ENCODE assay signal across 10 cellular contexts in the genomic region with DNA sequence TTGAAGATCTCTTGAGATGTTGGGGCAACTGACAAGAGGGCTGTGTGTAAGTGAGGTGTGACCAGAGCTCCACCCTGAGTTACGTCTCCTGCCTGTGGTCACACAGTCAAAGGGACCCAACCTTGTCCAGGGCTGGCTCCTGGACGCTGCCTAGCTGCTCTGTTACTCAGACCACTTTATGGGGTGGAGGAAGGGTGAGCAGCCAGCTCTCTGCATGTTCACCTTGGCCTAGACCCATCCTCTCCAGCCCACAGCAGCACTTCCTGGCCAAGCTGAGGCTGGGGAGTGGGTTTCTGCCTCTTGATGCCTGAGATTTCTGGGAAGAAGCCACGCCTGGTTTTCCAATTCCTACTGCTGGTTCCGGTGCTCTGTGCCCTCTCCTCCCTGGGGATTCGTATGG. TPM values are rescaled to one million over a fixed set of nuclear protein-coding genes. Genes with fewer than 3 reads are reported as not detected.
A peak's percentile ranks its signal among the peaks of the same experiment; 100 is the strongest.
DNase-seq lines count a peak whose midpoint lies in the region; ATAC-seq, FAIRE-seq and TF ChIP-seq lines count a peak whose summit lies in the region.
"Had no signal": no experiment of that assay in that cellular context is flagged by ENCODE, and none has a peak within 500 bp of the region (broad histone marks: within the 10 kb centered on the region; RNA-seq: fewer than 3 reads in every experiment).

No MANE protein-coding gene starts in this region.

- H3K4me3 ChIP-seq in keratinocyte (ENCODE audit: control insufficient read depth in 2 of 3, extremely low read depth in 1 of 3, insufficient read depth in 2 of 3, low read depth in 1 of 3, low read length in 3 of 3) = no peak overlapping the region
- no peak overlapping the region for H3K4me3 ChIP-seq in thyroid gland (replicated peaks in 1 of 3)
- no peak overlapping the region for H3K4me3 ChIP-seq in brain microvascular endothelial cell (ENCODE audit: low read depth, low read length)
- H3K4me3 ChIP-seq: right atrium auricular region had no signal

- H3K9me1 ChIP-seq in keratinocyte (ENCODE audit: control insufficient read depth, extremely low read depth, insufficient read depth, low read length) = peaks cover 21% of the 10 kb centered on the region

- peak overlapping the region; percentile 91 for H3K27ac Mint-ChIP-seq in activated CD8-positive, alpha-beta T cell treated with anti-CD3 and anti-CD28 coated beads for 36 hours

- H3K36me3 ChIP-seq in keratinocyte (ENCODE audit: control insufficient read depth in 2 of 2, extremely low read depth in 1 of 2, insufficient read depth in 2 of 2, low read length in 2 of 2) (peaks cover 50 to 84% of the 10 kb centered on the region in 2 experiments), thyroid gland (peaks cover 0 to 2% of the 10 kb centered on the region in 2 donors), brain microvascular endothelial cell (replicated peaks) (peaks cover 44% of the 10 kb centered on the region)
- H3K36me3 ChIP-seq: right atrium auricular region had no signal

- H3K27me3 ChIP-seq in keratinocyte (ENCODE audit: control insufficient read depth, extremely low read depth, insufficient read depth, low read length) (no peaks in the 10 kb centered on the region), thyroid gland (no peaks in the 10 kb centered on the region), brain microvascular endothelial cell (replicated peaks) (no peaks in the 10 kb centered on the region)
- H3K27me3 ChIP-seq: right atrium auricular region had no signal

- H3K79me2 ChIP-seq in keratinocyte (ENCODE audit: control insufficient read depth, insufficient read depth, low read length) = peaks cover 81% of the 10 kb centered on the region

- peak overlapping the region; percentile 26 for H3K4me3 Mint-ChIP-seq in activated T-cell treated with anti-CD3 and anti-CD28 coated beads, Interleukin-2, amount 50 U/mL, for 4 hours
- no peak overlapping the region for H3K4me3 Mint-ChIP-seq in activated CD8-positive, alpha-beta T cell treated with anti-CD3 and anti-CD28 coated beads for 36 hours

- POLR2A ChIA-PET in activated CD8-positive, alpha-beta T cell treated with anti-CD3 and anti-CD28 coated beads for 36 hours (lab: Charles Lee) = interaction anchor here (0.6 to 5.0 kb wide), 5 partner anchors 10 to 23 kb away, joined by 3 to 39 read pairs (median 6); no protein-coding TSS in a partner anchor

- TF ChIP-seq POLR2A in thyroid gland (IDR thresholded peaks at IDR 0.05) = no peak

- peak overlapping the region; percentile 96 for H3K27ac ChIP-seq in keratinocyte (ENCODE audit: control insufficient read depth, insufficient read depth, low read length)
- H3K27ac ChIP-seq in thyroid gland = no peak overlapping the region
- H3K27ac ChIP-seq in brain microvascular endothelial cell = no peak overlapping the region
- H3K27ac ChIP-seq: right atrium auricular region had no signal

- no peak overlapping the region for H2AFZ ChIP-seq in keratinocyte (ENCODE audit: control insufficient read depth, low read length)

- no peaks in the 10 kb centered on the region for H3K9me3 ChIP-seq in keratinocyte (ENCODE audit: control insufficient read depth, low read depth, low read length)
- H3K9me3 ChIP-seq in thyroid gland = no peaks in the 10 kb centered on the region
- H3K9me3 ChIP-seq: right atrium auricular region had no signal

- TF ChIP-seq CTCF in activated CD8-positive, alpha-beta T cell treated with anti-CD3 and anti-CD28 coated beads for 36 hours (IDR thresholded peaks at IDR 0.05) = no peak
- TF ChIP-seq CTCF in keratinocyte (optimal IDR thresholded peaks at IDR 0.05 in 1 of 3, IDR thresholded peaks at IDR 0.05 in 1 of 3, conservative IDR thresholded peaks at IDR 0.05 in 1 of 3; ENCODE audit: extremely low read depth in 1 of 3, insufficient read depth in 2 of 3, low read length in 3 of 3) (no peak), thyroid gland (IDR thresholded peaks at IDR 0.05) (no peak), brain microvascular endothelial cell (IDR thresholded peaks at IDR 0.05; ENCODE audit: low read depth, low read length, missing control alignments) (no peak)

- CTCF ChIA-PET in activated CD8-positive, alpha-beta T cell treated with anti-CD3 and anti-CD28 coated beads for 36 hours (lab: Charles Lee) = interaction anchor here (2.9 to 5.2 kb wide), 2 partner anchors 11 to 140 kb away, joined by 17 to 29 read pairs; no protein-coding TSS in a partner anchor

- H4K20me1 ChIP-seq in keratinocyte (ENCODE audit: control insufficient read depth, extremely low read depth, insufficient read depth, low read length) = peaks cover 34% of the 10 kb centered on the region

- no peak for ATAC-seq in activated T-cell treated with anti-CD3 and anti-CD28 coated beads, Interleukin-2, amount 50 U/mL, for 4 hours
- no peak for ATAC-seq in activated CD8-positive, alpha-beta T cell treated with anti-CD3 and anti-CD28 coated beads for 36 hours

- FAIRE-seq in keratinocyte (lab: Jason Lieb, UNC) = no peak

- WGBS in thyroid gland, 2 donors = 74 to 84% methylated on average over 5 of the region's 5 CpGs

- H3K4me1 Mint-ChIP-seq in activated T-cell treated with anti-CD3 and anti-CD28 coated beads, Interleukin-2, amount 50 U/mL, for 4 hours (ENCODE audit: low read depth) = peaks cover 92% of the 10 kb centered on the region
- H3K4me1 Mint-ChIP-seq in activated CD8-positive, alpha-beta T cell treated with anti-CD3 and anti-CD28 coated beads for 36 hours (ENCODE audit: low read depth) = peaks cover 92% of the 10 kb centered on the region

- H3K4me1 ChIP-seq in keratinocyte (ENCODE audit: control insufficient read depth, extremely low read depth, insufficient read depth, low read length) = peaks cover 84% of the 10 kb centered on the region
- peaks cover 33 to 52% of the 10 kb centered on the region in 2 donors for H3K4me1 ChIP-seq in thyroid gland

- intact Hi-C loops in activated CD8-positive, alpha-beta T cell treated with anti-CD3 and anti-CD28 coated beads for 36 hours (cut with micrococcal nuclease) = no loop called here
- intact Hi-C loops in thyroid gland (cut with DNase I) = no loop called here

- dilution Hi-C loops in keratinocyte (cut with MboI; ENCODE audit: extremely low pct_ligation_motif_present, low sequenced_read_pairs) = no loop called here

- H3K4me2 ChIP-seq in keratinocyte (ENCODE audit: control insufficient read depth, extremely low read depth, insufficient read depth, low read depth, low read length) = peak overlapping the region; percentile 0

- H3K9me3 Mint-ChIP-seq in activated T-cell treated with anti-CD3 and anti-CD28 coated beads, Interleukin-2, amount 50 U/mL, for 4 hours = no peaks in the 10 kb centered on the region
- no peaks in the 10 kb centered on the region for H3K9me3 Mint-ChIP-seq in activated CD8-positive, alpha-beta T cell treated with anti-CD3 and anti-CD28 coated beads for 36 hours

- in situ Hi-C loops in brain microvascular endothelial cell (cut with HindIII; ENCODE audit: low pct_ligation_motif_present, low sequenced_read_pairs) = no loop called here

- no peak overlapping the region for H3K9ac ChIP-seq in keratinocyte (ENCODE audit: control insufficient read depth, extremely low read depth, insufficient read depth, low read length)

- no peaks in the 10 kb centered on the region for H3K27me3 Mint-ChIP-seq in activated T-cell treated with anti-CD3 and anti-CD28 coated beads, Interleukin-2, amount 50 U/mL, for 4 hours (ENCODE audit: low read depth)
- no peaks in the 10 kb centered on the region for H3K27me3 Mint-ChIP-seq in activated CD8-positive, alpha-beta T cell treated with anti-CD3 and anti-CD28 coated beads for 36 hours

- peaks cover 40% of the 10 kb centered on the region for H3K36me3 Mint-ChIP-seq in activated T-cell treated with anti-CD3 and anti-CD28 coated beads, Interleukin-2, amount 50 U/mL, for 4 hours (ENCODE audit: insufficient read depth)
- H3K36me3 Mint-ChIP-seq in activated CD8-positive, alpha-beta T cell treated with anti-CD3 and anti-CD28 coated beads for 36 hours (ENCODE audit: low read depth) = peaks cover 83% of the 10 kb centered on the region

- no peak for DNase-seq in activated T-cell treated with anti-CD3 and anti-CD28 coated beads, Interleukin-2, amount 50 U/mL, for 4 hours
- DNase-seq in activated T-cell treated with anti-CD3 and anti-CD28 coated beads, Interleukin-2, amount 50 U/mL, for 1 hour = no peak
- DNase-seq in activated CD8-positive, alpha-beta T cell treated with anti-CD3 and anti-CD28 coated beads for 36 hours = no peak
- no peak for DNase-seq in keratinocyte (ENCODE audit: low read depth, low spot score)
- DNase-seq in thyroid gland = peak; percentile 44 to 53
- DNase-seq in brain microvascular endothelial cell = no peak
- DNase-seq in AG20443 (ENCODE audit: low spot score) = no peak
- no peak for DNase-seq in NCI-H345 treated with DMSO at 0.1 percent for 48 hours (lab: John Stamatoyannopoulos, UW; ENCODE audit: unreplicated experiment)
- DNase-seq: SHP77 had no signal

RNA-seq across cellular contexts. Expression of gene SLC2A1, which starts 24.6 kb away (rescaled TPM):
- total RNA-seq in activated T-cell treated with anti-CD3 and anti-CD28 coated beads, Interleukin-2, amount 50 U/mL, for 4 hours = 100 to 1,000 TPM; 135 to 141 (median 140) TPM
- 100 to 1,000 TPM; 158 to 162 TPM for total RNA-seq in activated CD8-positive, alpha-beta T cell treated with anti-CD3 and anti-CD28 coated beads for 36 hours
- polyA plus RNA-seq in keratinocyte = 580 to 1,115 TPM (median 689 TPM) in 3 replicates
- 202 TPM for polyA plus RNA-seq in keratinocyte (2011; ENCODE audit: low read depth)
- 275 and 321 TPM in 2 replicates for polyA plus RNA-seq in keratinocyte (2011; cell fraction: cytosol; rRNA removed)
- 1,814 and 2,318 TPM in 2 replicates for polyA plus RNA-seq in keratinocyte (2011; cell fraction: nucleus; rRNA removed)
- polyA plus RNA-seq in keratinocyte (2012; ENCODE audit: low replicate concordance) = 844 and 1,046 TPM in 2 replicates
- 817 to 1,377 TPM (median 1,072 TPM) in 3 replicates for polyA minus RNA-seq in keratinocyte
- 724 TPM for polyA minus RNA-seq in keratinocyte (2011; cell fraction: cytosol; rRNA and poly(A)+ RNA removed)
- 1,644 and 2,001 TPM in 2 replicates for polyA minus RNA-seq in keratinocyte (2011; cell fraction: nucleus; rRNA and poly(A)+ RNA removed)
- 100 to 1,000 TPM in 2 of 4 donors, 10 to 100 TPM in 2; 15.0 to 208 (median 91.4) TPM for total RNA-seq in thyroid gland

Comparison
In these comparisons a context has a peak if more than half of its experiments do, and no peak if none do; other contexts are left out.
1. DNase-seq: peak in thyroid gland (2 of 2); none in activated T-cell treated with anti-CD3 and anti-CD28 coated beads, Interleukin-2, amount 50 U/mL, for 4 hours (single experiment), activated T-cell treated with anti-CD3 and anti-CD28 coated beads, Interleukin-2, amount 50 U/mL, for 1 hour (single experiment), activated CD8-positive, alpha-beta T cell treated with anti-CD3 and anti-CD28 coated beads for 36 hours (single experiment), keratinocyte (single experiment), brain microvascular endothelial cell (single experiment), AG20443 (single experiment) and NCI-H345 treated with DMSO at 0.1 percent for 48 hours (single experiment).